Comparison of ENCODE assay signal across 9 cellular contexts in genomic region chr18:12015697-12016062, GRCh38. TPM values are rescaled to one million over a fixed set of nuclear protein-coding genes. Genes with fewer than 3 reads are reported as not detected.
DNase-seq lines count a peak whose midpoint lies in the region; ATAC-seq and TF ChIP-seq lines count a peak whose summit lies in the region.
"Had no signal": no experiment of that assay in that cellular context is flagged by ENCODE, and none has a peak within 500 bp of the region (broad histone marks: within the 10 kb centered on the region; RNA-seq: fewer than 3 reads in every experiment).

No MANE protein-coding gene starts in this region.

- no peaks in the 10 kb centered on the region for H3K27me3 ChIP-seq in HL-60 (ENCODE audit: insufficient read depth, poor library complexity, severe bottlenecking)

- ATAC-seq in left cardiac atrium = peak; percentile 85 to 90
- peak; percentile 72 for ATAC-seq in sciatic nerve
- ATAC-seq in GM18870 (IDR thresholded peaks at IDR 0.05; ENCODE audit: unreplicated experiment) = no peak
- ATAC-seq in GM21786 (IDR thresholded peaks at IDR 0.05; ENCODE audit: unreplicated experiment) = no peak

- no peaks in the 10 kb centered on the region for H3K4me1 Mint-ChIP-seq in activated naive CD8-positive, alpha-beta T cell treated with anti-CD3 and anti-CD28 coated beads for 36 hours

- H3K27ac Mint-ChIP-seq in activated naive CD8-positive, alpha-beta T cell treated with anti-CD3 and anti-CD28 coated beads for 36 hours = no peak overlapping the region

- no peaks in the 10 kb centered on the region for H3K9me3 Mint-ChIP-seq in activated naive CD8-positive, alpha-beta T cell treated with anti-CD3 and anti-CD28 coated beads for 36 hours

- TF ChIP-seq CTCF in HL-60 (IDR thresholded peaks at IDR 0.05; ENCODE audit: insufficient read depth, low read length) = no peak

- DNase-seq in HL-60 (ENCODE audit: low read depth in 1 of 2, low spot score in 1 of 2) (peak in 1 of 2 experiments; percentile 35), amniotic epithelial cell (ENCODE audit: low read depth) (peak; percentile 73), left cardiac atrium (peak; percentile 50), sciatic nerve (ENCODE audit: low spot score) (peak; percentile 70), retina (no peak)
- no peak for DNase-seq in activated naive CD8-positive, alpha-beta T cell treated with anti-CD3 and anti-CD28 coated beads for 36 hours
- DNase-seq: activated CD4-positive, alpha-beta T cell treated with anti-CD3 and anti-CD28 coated beads, Interleukin-2, amount 50 U/mL, for 48 hours had no signal

- H3K27ac ChIP-seq in HL-60 (replicated peaks) = peak overlapping the region; percentile 62

- intact Hi-C loops in left cardiac atrium (cut with DNase I) = no loop called here
- intact Hi-C loops in sciatic nerve (cut with DNase I) = no loop called here

- H3K4me3 Mint-ChIP-seq in activated naive CD8-positive, alpha-beta T cell treated with anti-CD3 and anti-CD28 coated beads for 36 hours = no peak overlapping the region

- H3K4me3 ChIP-seq in HL-60 (replicated peaks; ENCODE audit: insufficient read depth, low read length) = no peak overlapping the region

- H3K27me3 Mint-ChIP-seq in activated naive CD8-positive, alpha-beta T cell treated with anti-CD3 and anti-CD28 coated beads for 36 hours = no peaks in the 10 kb centered on the region

- H3K36me3 Mint-ChIP-seq in activated naive CD8-positive, alpha-beta T cell treated with anti-CD3 and anti-CD28 coated beads for 36 hours = no peaks in the 10 kb centered on the region

RNA-seq across cellular contexts. Expression of gene IMPA2, which starts 34.4 kb away (rescaled TPM):
- total RNA-seq in left cardiac atrium = 10 to 100 TPM; 17.2 to 28.4 TPM
- total RNA-seq in sciatic nerve = 15.8 TPM
- total RNA-seq in activated naive CD8-positive, alpha-beta T cell treated with anti-CD3 and anti-CD28 coated beads for 36 hours = 10 to 100 TPM; 16.0 to 17.2 TPM

Comparison
In these comparisons a context has a peak if more than half of its experiments do, and no peak if none do; other contexts are left out.
1. DNase-seq: peak in amniotic epithelial cell (single experiment), left cardiac atrium (single experiment) and sciatic nerve (single experiment); none in retina (single experiment) and activated naive CD8-positive, alpha-beta T cell treated with anti-CD3 and anti-CD28 coated beads for 36 hours (single experiment).
2. ATAC-seq: peak in left cardiac atrium (2 of 2) and sciatic nerve (single experiment); none in GM18870 (single experiment) and GM21786 (single experiment).